Comparison of ENCODE assay signal across 8 cellular contexts in the genomic region with DNA sequence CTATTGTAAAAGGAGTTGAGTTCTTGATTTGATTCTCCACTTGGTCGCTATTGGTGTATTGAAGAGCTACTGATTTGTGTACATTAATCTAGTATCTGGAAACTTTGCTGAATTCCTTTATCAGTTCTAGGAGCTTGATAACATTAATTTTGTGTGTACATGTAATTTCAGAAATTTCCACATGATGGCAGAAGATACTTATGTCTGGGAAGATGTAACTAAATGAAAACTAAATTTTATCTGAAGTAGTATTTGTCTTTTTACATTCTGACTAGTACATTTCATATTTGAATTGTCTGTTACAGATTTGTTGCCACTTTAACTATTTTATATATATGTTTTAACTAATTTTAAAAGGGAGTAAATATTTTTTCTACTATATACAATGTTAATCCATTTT. TPM values are rescaled to one million over a fixed set of nuclear protein-coding genes. Genes with fewer than 3 reads are reported as not detected.
DNase-seq lines count a peak whose midpoint lies in the region; ATAC-seq and TF ChIP-seq lines count a peak whose summit lies in the region.

No MANE protein-coding gene starts in this region.

- no peaks in the 10 kb centered on the region for H3K27me3 ChIP-seq in heart right ventricle
- H3K27me3 ChIP-seq in colonic mucosa, result no peaks in the 10 kb centered on the region
- H3K27me3 ChIP-seq in tibial artery, result no peaks in the 10 kb centered on the region

- 66 to 82% methylated on average over 1 of the region's 1 CpG for WGBS in heart right ventricle, 2 donors

- TF ChIP-seq CTCF in heart right ventricle (IDR thresholded peaks at IDR 0.05), result peak in 7 of 9 donors; percentile 35 to 60 (median 51)
- peak; percentile 47 for TF ChIP-seq CTCF in colonic mucosa (IDR thresholded peaks at IDR 0.05)
- peak in 1 of 2 experiments; percentile 26 for TF ChIP-seq CTCF in tibial artery (IDR thresholded peaks at IDR 0.05)

- H3K9me3 ChIP-seq in heart right ventricle (peaks cover 0 to 22% (median 9%) of the 10 kb centered on the region in 11 donors), colonic mucosa (no peaks in the 10 kb centered on the region), tibial artery (peaks cover 0 to 15% (median 13%) of the 10 kb centered on the region in 3 donors)

- no peaks in the 10 kb centered on the region for H3K4me1 ChIP-seq in heart right ventricle
- no peaks in the 10 kb centered on the region for H3K4me1 ChIP-seq in colonic mucosa
- no peaks in the 10 kb centered on the region for H3K4me1 ChIP-seq in tibial artery

- DNase-seq in heart right ventricle (no peak), left cardiac atrium (no peak), NCI-H345 (lab: John Stamatoyannopoulos, UW) (peak; percentile 28), colonic mucosa (no peak), pons (ENCODE audit: low spot score) (peak; percentile 69), tibial artery (no peak)
- no peak for DNase-seq in activated naive CD4-positive, alpha-beta T cell treated with Interleukin-2 at 50 U/mL for 16 hours

- intact Hi-C loops in heart right ventricle (cut with DNase I), result no loop called here
- intact Hi-C loops in left cardiac atrium (cut with DNase I), result no loop called here
- intact Hi-C loops in colonic mucosa (cut with DNase I), result loop anchor here (5.0 kb wide), 1 partner anchor 692 kb away; no protein-coding TSS in a partner anchor
- intact Hi-C loops in tibial artery (cut with DNase I; ENCODE audit: low total_unique reads), result no loop called here

- no peak overlapping the region for H3K4me3 ChIP-seq in heart right ventricle
- H3K4me3 ChIP-seq in colonic mucosa, result no peak overlapping the region
- H3K4me3 ChIP-seq in tibial artery, result no peak overlapping the region

- H3K36me3 ChIP-seq in heart right ventricle (peaks cover 0 to 14% (median 0%) of the 10 kb centered on the region in 9 donors), colonic mucosa (no peaks in the 10 kb centered on the region), tibial artery (peaks cover 0 to 8% (median 0%) of the 10 kb centered on the region in 3 donors)

- H3K9ac ChIP-seq in colonic mucosa (ENCODE audit: low read depth in 2 of 2, low read length in 2 of 2), result no peak overlapping the region

- no peak overlapping the region for H3K27ac ChIP-seq in heart right ventricle
- H3K27ac ChIP-seq in colonic mucosa, result no peak overlapping the region
- no peak overlapping the region for H3K27ac ChIP-seq in tibial artery

- ATAC-seq in heart right ventricle, result no peak
- no peak for ATAC-seq in left cardiac atrium
- ATAC-seq in GM21619 (IDR thresholded peaks at IDR 0.05; ENCODE audit: unreplicated experiment), result no peak

RNA-seq across cellular contexts. Expression of a gene that starts 27.6 kb away (rescaled TPM):
- 10 to 100 TPM; 16.7 to 26.5 (median 20.5) TPM for total RNA-seq in heart right ventricle
- polyA plus RNA-seq in heart right ventricle, result 10 to 100 TPM in 1 of 2 donors, 1 to 10 TPM in 1; 5.0 to 10.8 TPM
- 10 to 100 TPM; 14.3 to 19.2 TPM for total RNA-seq in left cardiac atrium
- 10 to 100 TPM; 18.9 to 25.2 TPM for total RNA-seq in colonic mucosa

Comparison
In these comparisons a context has a peak if more than half of its experiments do, and no peak if none do; other contexts are left out.
1. DNase-seq: peak in NCI-H345 (single experiment) and pons (single experiment); none in heart right ventricle (0 of 2), left cardiac atrium (single experiment), colonic mucosa (single experiment), tibial artery (0 of 2) and activated naive CD4-positive, alpha-beta T cell treated with Interleukin-2 at 50 U/mL for 16 hours (single experiment).